ENCODE assay signal across 25 cellular contexts in genomic region chr19:36898422-36898821, GRCh38.
"Had no signal": no experiment of that assay in that cellular context is flagged by ENCODE, and none has a peak within 500 bp of the region (broad histone marks: within the 10 kb centered on the region; RNA-seq: fewer than 3 reads in every experiment).

No MANE protein-coding gene starts in this region.

- DNase-seq: hypothalamus; immature natural killer cell; kidney; left colon; left lung; mesendoderm; naive B cell; ovary; spleen; stimulated activated CD4-positive, alpha-beta T cell treated with anti-CD3 and anti-CD28 coated beads, Interleukin-4, amount 100 ng/mL, for 24 hours; stimulated activated naive CD4-positive, alpha-beta T cell; substantia nigra; uterus had no signal

- H3K4me3 ChIP-seq: left lung, lung, ovary, right atrium auricular region, skin epidermis, spleen, tibial nerve, uterus had no signal

- H3K27me3 Mint-ChIP-seq: naive B cell; natural killer cell treated with Interleukin-12 subunit alpha and Interleukin-12 subunit beta and Interleukin-15 and Interleukin-18, amount 100 ng/mL, for 72 hours; progenitor cell of endocrine pancreas; stimulated activated naive CD8-positive, alpha-beta T cell treated with anti-CD3 and anti-CD28 coated beads, Interleukin-15, Interleukin-2, amounts not matched to agents 100 ng/mL and 50 ng/mL, for 24 hours; type B pancreatic cell had no signal

- H3K4me1 Mint-ChIP-seq: immature natural killer cell; mesothelial cell of epicardium; naive B cell; stimulated activated effector memory CD8-positive, alpha-beta T cell treated with anti-CD3 and anti-CD28 coated beads, Interleukin-12 subunit alpha, Interleukin-12 subunit beta, amount 100 ng/mL, for 72 hours had no signal

- FAIRE-seq: islet of Langerhans, kidney had no signal

- H3K27ac ChIP-seq: left lung, ovary, right atrium auricular region, skin epidermis, spleen, tibial nerve, uterus had no signal

- H3K27ac Mint-ChIP-seq: immature natural killer cell; mesothelial cell of epicardium; natural killer cell treated with Interleukin-12 subunit alpha and Interleukin-12 subunit beta and Interleukin-15 and Interleukin-18, amount 100 ng/mL, for 72 hours; progenitor cell of endocrine pancreas; stimulated activated effector memory CD8-positive, alpha-beta T cell treated with anti-CD3 and anti-CD28 coated beads, Interleukin-12 subunit alpha, Interleukin-12 subunit beta, amount 100 ng/mL, for 72 hours; stimulated activated naive CD8-positive, alpha-beta T cell treated with anti-CD3 and anti-CD28 coated beads, Interleukin-15, Interleukin-2, amounts not matched to agents 100 ng/mL and 50 ng/mL, for 24 hours; type B pancreatic cell had no signal

- H3K36me3 ChIP-seq: uterus had no signal

- H3K4me1 ChIP-seq: left lung, right atrium auricular region, spleen, tibial nerve, uterus had no signal

- ATAC-seq: left colon; left lung; natural killer cell treated with Interleukin-12 subunit alpha and Interleukin-12 subunit beta and Interleukin-15 and Interleukin-18, amount 100 ng/mL, for 72 hours; sciatic nerve; stimulated activated effector memory CD8-positive, alpha-beta T cell treated with anti-CD3 and anti-CD28 coated beads, Interleukin-12 subunit alpha, Interleukin-12 subunit beta, amount 100 ng/mL, for 72 hours had no signal

- H3K27me3 ChIP-seq: left lung, ovary, right atrium auricular region, spleen, tibial nerve, uterus had no signal

- H3K4me3 Mint-ChIP-seq: immature natural killer cell; mesothelial cell of epicardium; natural killer cell treated with Interleukin-12 subunit alpha and Interleukin-12 subunit beta and Interleukin-15 and Interleukin-18, amount 100 ng/mL, for 72 hours; stimulated activated effector memory CD8-positive, alpha-beta T cell treated with anti-CD3 and anti-CD28 coated beads, Interleukin-12 subunit alpha, Interleukin-12 subunit beta, amount 100 ng/mL, for 72 hours; stimulated activated naive CD8-positive, alpha-beta T cell treated with anti-CD3 and anti-CD28 coated beads, Interleukin-15, Interleukin-2, amounts not matched to agents 100 ng/mL and 50 ng/mL, for 24 hours; type B pancreatic cell had no signal
